26 cellular contexts compared by ENCODE assay signal in genomic region chr17:4559139-4559791, GRCh38. TPM values are rescaled to one million over a fixed set of nuclear protein-coding genes. Genes with fewer than 3 reads are reported as not detected.
DNase-seq lines count a peak whose midpoint lies in the region; ATAC-seq and TF ChIP-seq lines count a peak whose summit lies in the region.
"Had no signal": no experiment of that assay in that cellular context is flagged by ENCODE, and none has a peak within 500 bp of the region (broad histone marks: within the 10 kb centered on the region; RNA-seq: fewer than 3 reads in every experiment).

No MANE protein-coding gene starts in this region.

- intact Hi-C loops in right cardiac atrium (cut with DNase I) = loop anchor here in 1 of 4 donors (5.0 kb wide), 1 partner anchor 137 kb away; no protein-coding TSS in a partner anchor
- intact Hi-C loops in cardiac septum (cut with DNase I) = loop anchor here (5.0 kb wide), 1 partner anchor 137 kb away; no protein-coding TSS in a partner anchor
- intact Hi-C loops in upper lobe of right lung (cut with DNase I) = no loop called here

- peaks cover 16% of the 10 kb centered on the region for H3K4me1 Mint-ChIP-seq in endodermal cell

- H3K9me3 ChIP-seq in right cardiac atrium (ENCODE audit: control insufficient read depth, low read length) = no peaks in the 10 kb centered on the region
- H3K9me3 ChIP-seq in endodermal cell (ENCODE audit: control insufficient read depth, low read length) = no peaks in the 10 kb centered on the region
- H3K9me3 ChIP-seq in muscle layer of duodenum (ENCODE audit: control insufficient read depth in 1 of 2, low read length in 2 of 2) = no peaks in the 10 kb centered on the region
- H3K9me3 ChIP-seq in upper lobe of right lung = no peaks in the 10 kb centered on the region
- H3K9me3 ChIP-seq: Peyer's patch had no signal

- CTCF ChIA-PET in GM10248 (lab: Yijun Ruan, JAX) = interaction anchor here (1.6 to 1.9 kb wide), 2 partner anchors 8 to 68 kb away, joined by 4 read pairs; no protein-coding TSS in a partner anchor

- no peaks in the 10 kb centered on the region for H3K9me3 Mint-ChIP-seq in endodermal cell
- H3K9me3 Mint-ChIP-seq: activated T-helper 2 cell treated with anti-CD3 and anti-CD28 coated beads, Interferon-gamma antibody, Interleukin-2, Interleukin-4, amounts not matched to agents 10 μg/mL and 5 μg/mL and 100 μg/mL, durations not matched to agents 14 hours and 24 hours and 36 hours; IgD-negative memory B cell; T-helper 2 cell treated with Interferon-gamma antibody and Interleukin-4, amounts not matched to agents 5 μg/mL and 100 μg/mL, for 36 hours had no signal

- DNase-seq in right cardiac atrium (peak in 2 of 3 donors; percentile 59 to 63), cardiac septum (ENCODE audit: low spot score) (no peak), endodermal cell (no peak), upper lobe of right lung (peak; percentile 57), dermis blood vessel endothelial cell (no peak), GM10248 (ENCODE audit: extremely low spot score) (no peak)
- DNase-seq: activated CD8-positive, alpha-beta memory T cell treated with anti-CD3 and anti-CD28 coated beads, Interleukin-2, amount 50 U/mL, for 4 hours; head of caudate nucleus; NCI-H1417 treated with DMSO at 0.1 percent for 48 hours; NCI-H510A treated with DMSO at 0.1 percent for 48 hours; NK-92 treated with Interleukin-12 subunit alpha and Interleukin-12 subunit beta, amount 100 ng/mL, for 24 hours; Peyer's patch; stimulated activated CD8-positive, alpha-beta memory T cell treated with anti-CD3 and anti-CD28 coated beads, Interleukin-4, amount 100 ng/mL, for 48 hours; WERI-Rb-1 had no signal

- POLR2A ChIA-PET in GM10248 (lab: Yijun Ruan, JAX) = no interaction called here

- no peak for TF ChIP-seq CTCF in endodermal cell (conservative IDR thresholded peaks at IDR 0.05)
- no peak for TF ChIP-seq CTCF in upper lobe of right lung (IDR thresholded peaks at IDR 0.05)
- no peak for TF ChIP-seq CTCF in GM10248 (IDR thresholded peaks at IDR 0.05; ENCODE audit: control extremely low read depth, extremely low read depth, low read depth, missing control alignments)

- no peak overlapping the region for H3K27ac ChIP-seq in right cardiac atrium (ENCODE audit: low read length)
- peak overlapping the region; percentile 24 for H3K27ac ChIP-seq in endodermal cell (ENCODE audit: low read depth, low read length)
- H3K27ac ChIP-seq in muscle layer of duodenum (ENCODE audit: low read length) = peak overlapping the region; percentile 63
- no peak overlapping the region for H3K27ac ChIP-seq in upper lobe of right lung
- H3K27ac ChIP-seq: WERI-Rb-1 had no signal

- H3K36me3 ChIP-seq in endodermal cell (ENCODE audit: control insufficient read depth, insufficient read depth, low read length) = no peaks in the 10 kb centered on the region
- H3K36me3 ChIP-seq in muscle layer of duodenum (ENCODE audit: control insufficient read depth in 1 of 2, insufficient read depth in 2 of 2, low read length in 2 of 2) = no peaks in the 10 kb centered on the region
- H3K36me3 ChIP-seq in upper lobe of right lung = no peaks in the 10 kb centered on the region
- H3K36me3 ChIP-seq: Peyer's patch, WERI-Rb-1 had no signal

- H3K4me3 Mint-ChIP-seq in endodermal cell = no peak overlapping the region
- H3K4me3 Mint-ChIP-seq: activated naive CD8-positive, alpha-beta T cell; IgD-negative memory B cell; T-helper 2 cell treated with Interferon-gamma antibody and Interleukin-4, amounts not matched to agents 5 μg/mL and 100 μg/mL, for 36 hours had no signal

- no peaks in the 10 kb centered on the region for H3K27me3 ChIP-seq in right cardiac atrium (ENCODE audit: control insufficient read depth, insufficient read depth)
- H3K27me3 ChIP-seq in endodermal cell (ENCODE audit: control insufficient read depth, insufficient read depth, low read length, poor library complexity, severe bottlenecking) = no peaks in the 10 kb centered on the region
- no peaks in the 10 kb centered on the region for H3K27me3 ChIP-seq in muscle layer of duodenum (ENCODE audit: low read depth, low read length)
- no peaks in the 10 kb centered on the region for H3K27me3 ChIP-seq in upper lobe of right lung
- H3K27me3 ChIP-seq: Peyer's patch had no signal

- peaks cover 6% of the 10 kb centered on the region for H3K27me3 Mint-ChIP-seq in endodermal cell (ENCODE audit: insufficient read depth)
- H3K27me3 Mint-ChIP-seq: activated naive CD8-positive, alpha-beta T cell; IgD-negative memory B cell had no signal

- H3K4me1 ChIP-seq in right cardiac atrium (ENCODE audit: control insufficient read depth, insufficient read depth, low read length) (peaks cover 4% of the 10 kb centered on the region), endodermal cell (ENCODE audit: control insufficient read depth, insufficient read depth, low read length) (no peaks in the 10 kb centered on the region), muscle layer of duodenum (ENCODE audit: control insufficient read depth in 1 of 2, insufficient read depth in 2 of 2, low read length in 2 of 2) (peaks cover 14 to 19% of the 10 kb centered on the region in 2 donors), upper lobe of right lung (peaks cover 10% of the 10 kb centered on the region)

- no peak overlapping the region for H3K9ac ChIP-seq in endodermal cell (ENCODE audit: extremely low read depth, low read length, poor library complexity, severe bottlenecking)

- ATAC-seq in right cardiac atrium (no peak), upper lobe of right lung (no peak), HG02970 (IDR thresholded peaks at IDR 0.05; ENCODE audit: low FRiP score, unreplicated experiment) (no peak)
- ATAC-seq: left lobe of liver had no signal

- H3K4me3 ChIP-seq in right cardiac atrium (ENCODE audit: low read length) (no peak overlapping the region), endodermal cell (ENCODE audit: low read length) (no peak overlapping the region), muscle layer of duodenum (ENCODE audit: low read depth in 1 of 2, low read length in 2 of 2) (peak overlapping the region in 1 of 2 donors; percentile 50), upper lobe of right lung (no peak overlapping the region)

- H3K36me3 Mint-ChIP-seq in endodermal cell (ENCODE audit: low read depth) = peaks cover under 1% of the 10 kb centered on the region

- H3K27ac Mint-ChIP-seq in endodermal cell = no peak overlapping the region
- H3K27ac Mint-ChIP-seq: activated naive CD8-positive, alpha-beta T cell; activated T-helper 2 cell treated with anti-CD3 and anti-CD28 coated beads, Interferon-gamma antibody, Interleukin-2, Interleukin-4, amounts not matched to agents 10 μg/mL and 5 μg/mL and 100 μg/mL, durations not matched to agents 14 hours and 24 hours and 36 hours; IgD-negative memory B cell; T-helper 2 cell treated with Interferon-gamma antibody and Interleukin-4, amounts not matched to agents 5 μg/mL and 100 μg/mL, for 36 hours had no signal

- WGBS in right cardiac atrium = 68% methylated on average over 17 of the region's 17 CpGs
- WGBS in endodermal cell (ENCODE audit: insufficient coverage in 1 of 2, insufficient read length in 1 of 2), 2 experiments = 88 to 89% methylated on average over 9 to 17 of the region's 17 CpGs

RNA-seq across cellular contexts. Expression of gene GGT6, which starts 1.1 kb away (rescaled TPM):
- total RNA-seq in right cardiac atrium = not detected
- not detected for polyA plus RNA-seq in right cardiac atrium
- not detected for total RNA-seq in cardiac septum
- not detected for total RNA-seq in endodermal cell
- polyA plus RNA-seq in endodermal cell (2013, experiment 1 of 2) = not detected
- polyA plus RNA-seq in endodermal cell (2013, experiment 2 of 2) = not detected
- total RNA-seq in upper lobe of right lung = 5.6 TPM
- not detected in 2 replicates for total RNA-seq in dermis blood vessel endothelial cell
- total RNA-seq: activated T-helper 2 cell treated with anti-CD3 and anti-CD28 coated beads, Interferon-gamma antibody, Interleukin-2, Interleukin-4, amounts not matched to agents 10 μg/mL and 5 μg/mL and 100 μg/mL, durations not matched to agents 14 hours and 24 hours and 36 hours; chondrocyte; H4; M059J; mononuclear cell had no signal
- polyA plus RNA-seq: BJ, IgD-negative memory B cell had no signal

RNA-seq across cellular contexts. Expression of gene MYBBP1A, which starts 4.1 kb away (rescaled TPM):
- total RNA-seq in right cardiac atrium (10 to 100 TPM; 18.4 to 28.5 (median 23.1) TPM), cardiac septum (26.1 TPM), endodermal cell (10 to 100 TPM; 55.6 to 70.9 TPM), upper lobe of right lung (46.7 TPM), dermis blood vessel endothelial cell (32.2 and 52.0 TPM in 2 replicates)
- polyA plus RNA-seq in right cardiac atrium = 15.9 TPM
- 31.3 TPM for polyA plus RNA-seq in endodermal cell (2013, experiment 1 of 2)
- polyA plus RNA-seq in endodermal cell (2013, experiment 2 of 2) = 24.9 TPM

RNA-seq across cellular contexts. Expression of gene SMTNL2, which starts 25.1 kb away (rescaled TPM):
- total RNA-seq in right cardiac atrium (10 to 100 TPM; 10.7 to 20.8 (median 14.2) TPM), cardiac septum (8.1 TPM), endodermal cell (under 1 TPM; 0.51 to 0.79 TPM), upper lobe of right lung (2.7 TPM), dermis blood vessel endothelial cell (under 0.01 TPM in 1 of 2 replicates, not detected in the other)
- 5.8 TPM for polyA plus RNA-seq in right cardiac atrium
- polyA plus RNA-seq in endodermal cell (2013, experiment 1 of 2) = 2.5 TPM
- polyA plus RNA-seq in endodermal cell (2013, experiment 2 of 2) = 3.0 TPM
- total RNA-seq: activated T-helper 2 cell treated with anti-CD3 and anti-CD28 coated beads, Interferon-gamma antibody, Interleukin-2, Interleukin-4, amounts not matched to agents 10 μg/mL and 5 μg/mL and 100 μg/mL, durations not matched to agents 14 hours and 24 hours and 36 hours; left lobe of liver; M059J; mononuclear cell had no signal
- polyA plus RNA-seq: BJ, IgD-negative memory B cell had no signal

Comparison
In these comparisons a context has a peak if more than half of its experiments do, and no peak if none do; other contexts are left out.
1. DNase-seq: peak in right cardiac atrium (2 of 3) and upper lobe of right lung (single experiment); none in cardiac septum (single experiment), endodermal cell (single experiment), dermis blood vessel endothelial cell (single experiment) and GM10248 (single experiment).
2. H3K27ac ChIP-seq: peak in endodermal cell (single experiment) and muscle layer of duodenum (single experiment); none in right cardiac atrium (single experiment) and upper lobe of right lung (single experiment).